In genomic region chr14:93752980-93753561, GRCh38 we compare ENCODE assay signal across 20 cellular contexts. TPM values are rescaled to one million over a fixed set of nuclear protein-coding genes. Genes with fewer than 3 reads are reported as not detected.
DNase-seq lines count a peak whose midpoint lies in the region; ATAC-seq and TF ChIP-seq lines count a peak whose summit lies in the region.
"Had no signal": no experiment of that assay in that cellular context is flagged by ENCODE, and none has a peak within 500 bp of the region (broad histone marks: within the 10 kb centered on the region; RNA-seq: fewer than 3 reads in every experiment).

No MANE protein-coding gene starts in this region.

- TF ChIP-seq POLR2A in thyroid gland (IDR thresholded peaks at IDR 0.05), result no peak

- H3K4me1 Mint-ChIP-seq in brain, result peaks cover 31% of the 10 kb centered on the region
- H3K4me1 Mint-ChIP-seq: activated CD8-positive, alpha-beta memory T cell treated with anti-CD3 and anti-CD28 coated beads, Interleukin-2, amount 10 ng/mL, durations not matched to agents 7 days and 5 days had no signal

- DNase-seq in head of caudate nucleus (peak; percentile 75 to 97 (median 89)), midbrain (lab: John Stamatoyannopoulos, UW) (peak; percentile 92), thyroid gland (peak; percentile 74 to 77), HK-2 (ENCODE audit: unreplicated experiment) (no peak), HuH-7 (ENCODE audit: low spot score) (no peak)
- no peak for DNase-seq in central memory CD4-positive, alpha-beta T cell
- DNase-seq: activated CD4-positive, alpha-beta T cell treated with anti-CD3 and anti-CD28 coated beads for 4 hours; activated CD8-positive, alpha-beta memory T cell treated with anti-CD3 and anti-CD28 coated beads, Interleukin-2, amount 10 ng/mL, durations not matched to agents 7 days and 5 days; activated effector memory CD4-positive, alpha-beta T cell treated with Interleukin-2 at 50 U/mL for 16 hours; DMS 273 treated with DMSO at 0.1 percent for 48 hours; Karpas-422; NCI-H1092 treated with DMSO at 0.1 percent for 48 hours; NCI-H524; ovary; stimulated activated CD8-positive, alpha-beta memory T cell treated with anti-CD3 and anti-CD28 coated beads, Interleukin-4, amount 100 ng/mL, for 48 hours; testis had no signal

- intact Hi-C loops in head of caudate nucleus (cut with DNase I), result no loop called here
- intact Hi-C loops in thyroid gland (cut with DNase I), result no loop called here

- 38 to 40% methylated on average over 4 of the region's 4 CpGs for WGBS in thyroid gland, 2 donors

- ATAC-seq in GM18502 (IDR thresholded peaks at IDR 0.05; ENCODE audit: poor library complexity, unreplicated experiment), result no peak
- ATAC-seq: activated CD8-positive, alpha-beta memory T cell treated with anti-CD3 and anti-CD28 coated beads, Interleukin-2, amount 10 ng/mL, durations not matched to agents 7 days and 5 days had no signal

- peak overlapping the region in 3 of 5 experiments; percentile 11 to 87 (median 79) for H3K27ac Mint-ChIP-seq in brain
- H3K27ac Mint-ChIP-seq: activated CD8-positive, alpha-beta memory T cell treated with anti-CD3 and anti-CD28 coated beads, Interleukin-2, amount 10 ng/mL, durations not matched to agents 7 days and 5 days had no signal

- TF ChIP-seq CTCF in brain (conservative IDR thresholded peaks at IDR 0.05) (no peak), thyroid gland (IDR thresholded peaks at IDR 0.05) (no peak)

- no peak overlapping the region for H3K4me3 Mint-ChIP-seq in brain
- H3K4me3 Mint-ChIP-seq: activated CD8-positive, alpha-beta memory T cell treated with anti-CD3 and anti-CD28 coated beads, Interleukin-2, amount 10 ng/mL, durations not matched to agents 7 days and 5 days had no signal

- no peaks in the 10 kb centered on the region for H3K36me3 ChIP-seq in thyroid gland
- H3K36me3 ChIP-seq: ovary had no signal

- peaks cover 5% of the 10 kb centered on the region for H3K27me3 Mint-ChIP-seq in brain
- H3K27me3 Mint-ChIP-seq: activated CD8-positive, alpha-beta memory T cell treated with anti-CD3 and anti-CD28 coated beads, Interleukin-2, amount 10 ng/mL, durations not matched to agents 7 days and 5 days had no signal

- H3K9me3 ChIP-seq in thyroid gland, result no peaks in the 10 kb centered on the region
- H3K9me3 ChIP-seq: ovary, testis had no signal

- no peak overlapping the region for H3K27ac ChIP-seq in thyroid gland
- H3K27ac ChIP-seq: ovary, testis had no signal

- peaks cover 4% of the 10 kb centered on the region for H3K36me3 Mint-ChIP-seq in brain
- H3K36me3 Mint-ChIP-seq: activated CD8-positive, alpha-beta memory T cell treated with anti-CD3 and anti-CD28 coated beads, Interleukin-2, amount 10 ng/mL, durations not matched to agents 7 days and 5 days had no signal

- H3K27me3 ChIP-seq in thyroid gland, result no peaks in the 10 kb centered on the region
- H3K27me3 ChIP-seq: ovary, testis had no signal

- H3K4me3 ChIP-seq in thyroid gland (replicated peaks in 1 of 3), result no peak overlapping the region
- H3K4me3 ChIP-seq: ovary, smooth muscle cell, testis had no signal

- H3K9me3 Mint-ChIP-seq in brain, result peaks cover 0 to 7% (median 2%) of the 10 kb centered on the region in 5 experiments

- H3K4me1 ChIP-seq in thyroid gland, result peaks cover 10 to 14% of the 10 kb centered on the region in 2 donors
- H3K4me1 ChIP-seq: testis had no signal

RNA-seq across cellular contexts. Expression of gene PRIMA1, which starts 35.2 kb away (rescaled TPM):
- polyA plus RNA-seq in brain (ENCODE audit: insufficient read depth, low read depth, low replicate concordance), result 8.8 TPM
- under 1 TPM; 0.33 to 0.88 (median 0.64) TPM for total RNA-seq in thyroid gland
- total RNA-seq: activated CD8-positive, alpha-beta memory T cell treated with anti-CD3 and anti-CD28 coated beads, Interleukin-2, amount 10 ng/mL, durations not matched to agents 7 days and 5 days; smooth muscle cell had no signal
- polyA plus RNA-seq: BJ, smooth muscle cell had no signal

Comparison
In these comparisons a context has a peak if more than half of its experiments do, and no peak if none do; other contexts are left out.
1. DNase-seq: peak in head of caudate nucleus (42 of 42), midbrain (single experiment) and thyroid gland (2 of 2); none in HK-2 (single experiment), HuH-7 (single experiment) and central memory CD4-positive, alpha-beta T cell (single experiment).